In genomic region chr14:35932136-35932535, GRCh38 we compare ENCODE assay signal across 13 cellular contexts.
A peak's percentile ranks its signal among the peaks of the same experiment; 100 is the strongest.
DNase-seq lines count a peak whose midpoint lies in the region; ATAC-seq and TF ChIP-seq lines count a peak whose summit lies in the region.
"Had no signal": no experiment of that assay in that cellular context is flagged by ENCODE, and none has a peak within 500 bp of the region (broad histone marks: within the 10 kb centered on the region; RNA-seq: fewer than 3 reads in every experiment).

No MANE protein-coding gene starts in this region.

- H3K4me1 ChIP-seq in HEK293 (ENCODE audit: control insufficient read depth, insufficient read depth, low read length): no peaks in the 10 kb centered on the region
- peaks cover 14% of the 10 kb centered on the region for H3K4me1 ChIP-seq in Loucy (ENCODE audit: insufficient read depth, low read length, poor library complexity, severe bottlenecking)

- no peaks in the 10 kb centered on the region for H3K27me3 ChIP-seq in Loucy (ENCODE audit: insufficient read depth, low read length, poor library complexity, severe bottlenecking)

- peak overlapping the region; percentile 99 for H2AFZ ChIP-seq in Loucy (ENCODE audit: low read length)

- DNase-seq in activated naive CD4-positive, alpha-beta T cell treated with anti-CD3 and anti-CD28 coated beads, Interleukin-2, amount 50 U/mL, for 72 hours (ENCODE audit: low spot score in 2 of 2): no peak
- DNase-seq in stimulated activated effector memory CD8-positive, alpha-beta T cell treated with anti-CD3 and anti-CD28 coated beads, Interleukin-12 subunit alpha, Interleukin-12 subunit beta, amount 100 ng/mL, for 72 hours (ENCODE audit: low spot score in 2 of 2): no peak
- DNase-seq in NCI-H187 (lab: John Stamatoyannopoulos, UW) (no peak), SHP77 treated with DMSO at 0.1 percent for 48 hours (lab: John Stamatoyannopoulos, UW) (no peak)
- DNase-seq: activated CD4-positive, alpha-beta T cell treated with anti-CD3 and anti-CD28 coated beads for 1 hour; DMS153; NCI-H1092 treated with DMSO at 0.1 percent for 48 hours; stimulated activated naive B cell treated with anti-CD40 and anti-IgM and Interleukin-4, amounts not matched to agents 10 μg/mL and 1 μg/mL and 100 μg/mL, for 72 hours had no signal

- H3K27ac ChIP-seq in HEK293 (ENCODE audit: extremely low read depth, low read depth, low read length): no peak overlapping the region
- H3K27ac ChIP-seq: SK-N-MC had no signal

- H3K4me3 Mint-ChIP-seq in activated naive CD4-positive, alpha-beta T cell treated with anti-CD3 and anti-CD28 coated beads, Interleukin-2, amount 50 U/mL, for 24 hours: peak overlapping the region; percentile 84
- H3K4me3 Mint-ChIP-seq in stimulated activated effector memory CD8-positive, alpha-beta T cell treated with anti-CD3 and anti-CD28 coated beads, Interleukin-12 subunit alpha, Interleukin-12 subunit beta, amount 100 ng/mL, for 72 hours: peak overlapping the region; percentile 55

- H3K79me2 ChIP-seq in Loucy (ENCODE audit: insufficient read depth, low read length): no peaks in the 10 kb centered on the region

- peak overlapping the region; percentile 80 for H3K4me2 ChIP-seq in Loucy (ENCODE audit: low read depth, low read length, poor library complexity, severe bottlenecking)

- no peaks in the 10 kb centered on the region for H3K9me3 Mint-ChIP-seq in activated naive CD4-positive, alpha-beta T cell treated with anti-CD3 and anti-CD28 coated beads, Interleukin-2, amount 50 U/mL, for 24 hours
- H3K9me3 Mint-ChIP-seq in activated naive CD4-positive, alpha-beta T cell treated with anti-CD3 and anti-CD28 coated beads, Interleukin-2, amount 50 U/mL, for 72 hours: peaks cover 4 to 5% of the 10 kb centered on the region in 2 donors
- no peaks in the 10 kb centered on the region for H3K9me3 Mint-ChIP-seq in stimulated activated effector memory CD8-positive, alpha-beta T cell treated with anti-CD3 and anti-CD28 coated beads, Interleukin-12 subunit alpha, Interleukin-12 subunit beta, amount 100 ng/mL, for 72 hours
- H3K9me3 Mint-ChIP-seq: stimulated activated naive B cell treated with anti-CD40 and anti-IgM and Interleukin-4, amounts not matched to agents 10 μg/mL and 1 μg/mL and 100 μg/mL, for 72 hours had no signal

- no peak for ATAC-seq in activated naive CD4-positive, alpha-beta T cell treated with anti-CD3 and anti-CD28 coated beads, Interleukin-2, amount 50 U/mL, for 72 hours
- ATAC-seq in stimulated activated effector memory CD8-positive, alpha-beta T cell treated with anti-CD3 and anti-CD28 coated beads, Interleukin-12 subunit alpha, Interleukin-12 subunit beta, amount 100 ng/mL, for 72 hours: no peak
- no peak for ATAC-seq in HG03439 (IDR thresholded peaks at IDR 0.05; ENCODE audit: unreplicated experiment)

- peak overlapping the region; percentile 50 for H3K9ac ChIP-seq in Loucy (ENCODE audit: low read depth, low read length, poor library complexity, severe bottlenecking)

- CTCF ChIA-PET in HEK293 (lab: Yijun Ruan, JAX): interaction anchor here (0.6 kb wide), 1 partner anchor 99 kb away, joined by 4 read pairs; no protein-coding TSS in a partner anchor

- H3K36me3 Mint-ChIP-seq in activated naive CD4-positive, alpha-beta T cell treated with anti-CD3 and anti-CD28 coated beads, Interleukin-2, amount 50 U/mL, for 24 hours: no peaks in the 10 kb centered on the region
- peaks cover 0 to 5% of the 10 kb centered on the region in 2 donors for H3K36me3 Mint-ChIP-seq in activated naive CD4-positive, alpha-beta T cell treated with anti-CD3 and anti-CD28 coated beads, Interleukin-2, amount 50 U/mL, for 72 hours
- H3K36me3 Mint-ChIP-seq in stimulated activated effector memory CD8-positive, alpha-beta T cell treated with anti-CD3 and anti-CD28 coated beads, Interleukin-12 subunit alpha, Interleukin-12 subunit beta, amount 100 ng/mL, for 72 hours: no peaks in the 10 kb centered on the region
- H3K36me3 Mint-ChIP-seq: stimulated activated naive B cell treated with anti-CD40 and anti-IgM and Interleukin-4, amounts not matched to agents 10 μg/mL and 1 μg/mL and 100 μg/mL, for 72 hours had no signal

- no peaks in the 10 kb centered on the region for H4K20me1 ChIP-seq in Loucy (ENCODE audit: insufficient read depth, low read length, poor library complexity, severe bottlenecking)

- H3K4me1 Mint-ChIP-seq in activated naive CD4-positive, alpha-beta T cell treated with anti-CD3 and anti-CD28 coated beads, Interleukin-2, amount 50 U/mL, for 24 hours: peaks cover 26% of the 10 kb centered on the region
- peaks cover 10% of the 10 kb centered on the region for H3K4me1 Mint-ChIP-seq in stimulated activated effector memory CD8-positive, alpha-beta T cell treated with anti-CD3 and anti-CD28 coated beads, Interleukin-12 subunit alpha, Interleukin-12 subunit beta, amount 100 ng/mL, for 72 hours

- H3K27me3 Mint-ChIP-seq in activated naive CD4-positive, alpha-beta T cell treated with anti-CD3 and anti-CD28 coated beads, Interleukin-2, amount 50 U/mL, for 24 hours: no peaks in the 10 kb centered on the region

- TF ChIP-seq CTCF in HEK293 (tag by site-specific recombination; IDR thresholded peaks at IDR 0.05) (no peak), Loucy (conservative IDR thresholded peaks at IDR 0.05; ENCODE audit: low read length) (no peak)

- H3F3A ChIP-seq in Loucy (ENCODE audit: low read depth): no peaks in the 10 kb centered on the region

- no peak overlapping the region for H3K4me3 ChIP-seq in HEK293 (ENCODE audit: low read depth, low read length)
- peak overlapping the region; percentile 75 for H3K4me3 ChIP-seq in Loucy (ENCODE audit: low read length, poor library complexity, severe bottlenecking)
- H3K4me3 ChIP-seq: SK-N-MC had no signal

- H3K36me3 ChIP-seq in HEK293 (ENCODE audit: control insufficient read depth in 2 of 2, insufficient read depth in 1 of 2, low read length in 2 of 2) (no peaks in the 10 kb centered on the region), Loucy (ENCODE audit: insufficient read depth, low read length) (no peaks in the 10 kb centered on the region)

- no peak overlapping the region for H3K27ac Mint-ChIP-seq in activated naive CD4-positive, alpha-beta T cell treated with anti-CD3 and anti-CD28 coated beads, Interleukin-2, amount 50 U/mL, for 24 hours
- peak overlapping the region in 1 of 2 donors; percentile 63 for H3K27ac Mint-ChIP-seq in activated naive CD4-positive, alpha-beta T cell treated with anti-CD3 and anti-CD28 coated beads, Interleukin-2, amount 50 U/mL, for 72 hours
- no peak overlapping the region for H3K27ac Mint-ChIP-seq in stimulated activated effector memory CD8-positive, alpha-beta T cell treated with anti-CD3 and anti-CD28 coated beads, Interleukin-12 subunit alpha, Interleukin-12 subunit beta, amount 100 ng/mL, for 72 hours

- H3K9me3 ChIP-seq in HEK293 (ENCODE audit: control insufficient read depth, insufficient read depth, low read depth, low read length): no peaks in the 10 kb centered on the region
- no peaks in the 10 kb centered on the region for H3K9me3 ChIP-seq in Loucy (ENCODE audit: insufficient read depth, low read depth, low read length)

- H3K9me2 ChIP-seq in Loucy (replicated peaks; ENCODE audit: low read depth, low read length): no peaks in the 10 kb centered on the region

- POLR2A ChIA-PET in HEK293 (lab: Yijun Ruan, JAX): no interaction called here

TF ChIP-seq in HEK293, 187 proteins besides CTCF, POLR2A, EP300 and RAD21:
- no peak for TF ChIP-seq ZNF175 (tag by site-specific recombination; IDR thresholded peaks at IDR 0.05)
- TF ChIP-seq ZNF10 (tag by site-specific recombination; IDR thresholded peaks at IDR 0.05): peak; percentile 94
